16 cellular contexts compared by ENCODE assay signal in genomic region chr9:71822935-71823334, GRCh38.
"Had no signal": no experiment of that assay in that cellular context is flagged by ENCODE, and none has a peak within 500 bp of the region (broad histone marks: within the 10 kb centered on the region; RNA-seq: fewer than 3 reads in every experiment).

No MANE protein-coding gene starts in this region.

- H3K4me1 Mint-ChIP-seq: stimulated activated memory B cell treated with anti-CD40 and anti-IgM and Interleukin-4, amounts not matched to agents 10 μg/mL and 1 μg/mL and 100 μg/mL, for 72 hours had no signal

- H3K9me3 Mint-ChIP-seq: activated CD4-positive, alpha-beta T cell treated with anti-CD3 and anti-CD28 coated beads, Interleukin-2, amount 10 ng/mL, durations not matched to agents 24 days and 14 days; stimulated activated memory B cell treated with anti-CD40 and anti-IgM and Interleukin-4, amounts not matched to agents 10 μg/mL and 1 μg/mL and 100 μg/mL, for 72 hours had no signal

- H3K27ac ChIP-seq: coronary artery, esophagus squamous epithelium, lower lobe of right lung, pancreas, thyroid gland had no signal

- DNase-seq: activated CD4-positive, alpha-beta T cell treated with anti-CD3 and anti-CD28 coated beads, Interleukin-2, amount 10 ng/mL, durations not matched to agents 24 days and 14 days; activated CD4-positive, CD25-positive, alpha-beta regulatory T cell; activated CD8-positive, alpha-beta memory T cell treated with anti-CD3 and anti-CD28 coated beads, Interleukin-2, amount 50 U/mL, for 4 hours; activated CD8-positive, alpha-beta T cell treated with anti-CD3 and anti-CD28 coated beads, Interleukin-2, amount 10 ng/mL, durations not matched to agents 7 days and 5 days; activated naive CD4-positive, alpha-beta T cell treated with anti-CD3 and anti-CD28 coated beads, Interleukin-2, amount 50 U/mL, for 16 hours; central memory CD4-positive, alpha-beta T cell; esophagus squamous epithelium; left colon; lower lobe of right lung; naive B cell; pancreas; stimulated activated CD4-positive, alpha-beta T cell treated with anti-CD3 and anti-CD28 coated beads, Interleukin-2, amount 100 ng/mL, for 48 hours; thyroid gland had no signal

- ATAC-seq: activated CD8-positive, alpha-beta T cell treated with anti-CD3 and anti-CD28 coated beads, Interleukin-2, amount 10 ng/mL, durations not matched to agents 7 days and 5 days; left colon; lower lobe of right lung; pancreas; stimulated activated memory B cell treated with anti-CD40 and anti-IgM and Interleukin-4, amounts not matched to agents 10 μg/mL and 1 μg/mL and 100 μg/mL, for 72 hours had no signal

- H3K27ac Mint-ChIP-seq: activated CD4-positive, alpha-beta T cell treated with anti-CD3 and anti-CD28 coated beads, Interleukin-2, amount 10 ng/mL, durations not matched to agents 24 days and 14 days; activated CD8-positive, alpha-beta T cell treated with anti-CD3 and anti-CD28 coated beads, Interleukin-2, amount 10 ng/mL, durations not matched to agents 7 days and 5 days; stimulated activated memory B cell treated with anti-CD40 and anti-IgM and Interleukin-4, amounts not matched to agents 10 μg/mL and 1 μg/mL and 100 μg/mL, for 72 hours had no signal

- H3K9me3 ChIP-seq: esophagus squamous epithelium, lower lobe of right lung, pancreas, thyroid gland had no signal

- H3K4me3 Mint-ChIP-seq: activated CD4-positive, alpha-beta T cell treated with anti-CD3 and anti-CD28 coated beads, Interleukin-2, amount 10 ng/mL, durations not matched to agents 24 days and 14 days; activated CD8-positive, alpha-beta T cell treated with anti-CD3 and anti-CD28 coated beads, Interleukin-2, amount 10 ng/mL, durations not matched to agents 7 days and 5 days; naive B cell; stimulated activated memory B cell treated with anti-CD40 and anti-IgM and Interleukin-4, amounts not matched to agents 10 μg/mL and 1 μg/mL and 100 μg/mL, for 72 hours had no signal

- FAIRE-seq: pancreas, TTC549 had no signal

- H3K4me1 ChIP-seq: lower lobe of right lung, pancreas, thyroid gland had no signal

- H3K36me3 ChIP-seq: esophagus squamous epithelium, lower lobe of right lung, pancreas, thyroid gland had no signal

- H3K4me3 ChIP-seq: coronary artery, esophagus squamous epithelium, lower lobe of right lung, pancreas, thyroid gland had no signal

- H3K27me3 Mint-ChIP-seq: naive B cell; stimulated activated memory B cell treated with anti-CD40 and anti-IgM and Interleukin-4, amounts not matched to agents 10 μg/mL and 1 μg/mL and 100 μg/mL, for 72 hours had no signal

- H3K36me3 Mint-ChIP-seq: naive B cell; stimulated activated memory B cell treated with anti-CD40 and anti-IgM and Interleukin-4, amounts not matched to agents 10 μg/mL and 1 μg/mL and 100 μg/mL, for 72 hours had no signal

- H3K27me3 ChIP-seq: esophagus squamous epithelium, pancreas, thyroid gland had no signal
